Comparison of ENCODE assay signal across 9 cellular contexts in genomic region chr2:233349005-233349998, GRCh38. TPM values are rescaled to one million over a fixed set of nuclear protein-coding genes. Genes with fewer than 3 reads are reported as not detected.
DNase-seq lines count a peak whose midpoint lies in the region; ATAC-seq and TF ChIP-seq lines count a peak whose summit lies in the region.
"Had no signal": no experiment of that assay in that cellular context is flagged by ENCODE, and none has a peak within 500 bp of the region (broad histone marks: within the 10 kb centered on the region; RNA-seq: fewer than 3 reads in every experiment).

No MANE protein-coding gene starts in this region.

- no peaks in the 10 kb centered on the region for H3K36me3 Mint-ChIP-seq in HFFc6 (ENCODE audit: low read depth)

- peak; percentile 62 to 74 for DNase-seq in AML-193 (lab: John Stamatoyannopoulos, UW)
- peak; percentile 85 for DNase-seq in colonic mucosa
- DNase-seq in posterior cingulate gyrus: peak in 9 of 10 donors; percentile 47 to 96 (median 66)
- no peak for DNase-seq in HFFc6
- no peak for DNase-seq in SK-N-DZ (ENCODE audit: low spot score)
- DNase-seq in HK-2 (ENCODE audit: unreplicated experiment): no peak

- H3K9ac ChIP-seq in colonic mucosa (ENCODE audit: low read depth in 2 of 2, low read length in 2 of 2): peak overlapping the region in 1 of 2 donors; percentile 53

- peaks cover 40% of the 10 kb centered on the region for H3K27me3 Mint-ChIP-seq in HFFc6 (ENCODE audit: insufficient read depth)

- no peaks in the 10 kb centered on the region for H3K9me3 ChIP-seq in colonic mucosa

- no peaks in the 10 kb centered on the region for H3K27me3 ChIP-seq in colonic mucosa

- H3K4me3 Mint-ChIP-seq in HFFc6: no peak overlapping the region

- no peak overlapping the region for H3K27ac Mint-ChIP-seq in HFFc6

- no peak overlapping the region for H3K4me3 ChIP-seq in colonic mucosa

- H3K36me3 ChIP-seq in colonic mucosa: no peaks in the 10 kb centered on the region

- intact Hi-C loops in colonic mucosa (cut with DNase I) (no loop called here), posterior cingulate gyrus (cut with DNase I) (loop anchor here (5.0 kb wide), 1 partner anchor 97 kb away; the partner anchor contains the start of gene ATG16L1)

- ATAC-seq in GM18909 (IDR thresholded peaks at IDR 0.05; ENCODE audit: poor library complexity, unreplicated experiment) (peak; percentile 66), HG03571 (IDR thresholded peaks at IDR 0.05; ENCODE audit: unreplicated experiment) (peak; percentile 46)

- H3K27ac ChIP-seq in colonic mucosa: peak overlapping the region; percentile 39

- H3K9me3 Mint-ChIP-seq in HFFc6: no peaks in the 10 kb centered on the region

- TF ChIP-seq CTCF in colonic mucosa (IDR thresholded peaks at IDR 0.05) (no peak), HFFc6 (IDR thresholded peaks at IDR 0.05) (no peak)

- peaks cover 27% of the 10 kb centered on the region for H3K4me1 ChIP-seq in colonic mucosa

- H3K4me1 Mint-ChIP-seq in HFFc6 (ENCODE audit: low read depth): peaks cover 46% of the 10 kb centered on the region

RNA-seq across cellular contexts. Expression of gene DGKD, which starts 5.0 kb away (rescaled TPM):
- total RNA-seq in colonic mucosa: 10 to 100 TPM; 64.4 to 94.6 TPM
- 10 to 100 TPM in 3 of 6 experiments, 1 to 10 TPM in 3; 8.1 to 12.2 (median 10.3) TPM for total RNA-seq in HFFc6 (2021; fragmentation: NEBNext Ultra II Directional; extraction: Animal tissue kit (Norgen Biotek cat#: 25700))
- polyA plus RNA-seq in SK-N-DZ (2014; cell fraction: cytosol; rRNA removed): 15.9 and 21.3 TPM in 2 replicates
- polyA plus RNA-seq in SK-N-DZ (2014; cell fraction: nucleus; rRNA removed): 45.7 and 52.6 TPM in 2 replicates

RNA-seq across cellular contexts. Expression of gene SAG, which starts 41.7 kb away (rescaled TPM):
- 1 to 10 TPM in 1 of 2 donors, not detected in 1; 1.8 TPM for total RNA-seq in colonic mucosa
- total RNA-seq in HFFc6 (2021; fragmentation: NEBNext Ultra II Directional; extraction: Animal tissue kit (Norgen Biotek cat#: 25700)): not detected
- 0.19 TPM in 1 of 2 replicates, not detected in the other for polyA plus RNA-seq in SK-N-DZ (2014; cell fraction: cytosol; rRNA removed)
- polyA plus RNA-seq in SK-N-DZ (2014; cell fraction: nucleus; rRNA removed): 0.05 TPM in 1 of 2 replicates, not detected in the other
- total RNA-seq: kidney epithelial cell had no signal

Comparison
In these comparisons a context has a peak if more than half of its experiments do, and no peak if none do; other contexts are left out.
1. DNase-seq: peak in AML-193 (2 of 2), colonic mucosa (single experiment) and posterior cingulate gyrus (9 of 10); none in HFFc6 (single experiment), SK-N-DZ (single experiment) and HK-2 (single experiment).
2. RNA of gene DGKD, which starts 5.0 kb away (total RNA-seq): 64.4 to 94.6 TPM in colonic mucosa; 8.1 to 12.2 TPM in HFFc6; every median in the first group is over 4 times any median in the second.